Comparison of ENCODE assay signal across 18 cellular contexts in the genomic region with DNA sequence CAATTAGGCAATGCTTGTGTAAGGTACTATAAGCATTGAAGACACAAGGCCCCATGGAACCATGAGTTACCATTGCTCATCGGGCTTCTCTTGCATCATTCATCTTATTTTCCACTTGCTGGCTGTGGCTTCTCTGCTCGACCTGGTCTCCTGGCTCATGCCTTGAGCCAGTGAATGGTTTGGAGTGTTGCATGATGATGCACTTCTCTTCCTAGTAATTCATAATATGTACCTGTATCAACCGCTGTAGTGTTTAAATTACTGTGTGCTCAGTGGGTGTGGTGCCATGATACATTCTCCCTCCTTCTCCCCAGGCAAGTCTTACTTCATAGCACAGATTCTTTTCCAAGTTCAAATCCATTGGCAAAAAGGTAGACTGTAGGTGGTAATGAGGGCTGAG.
A peak's percentile ranks its signal among the peaks of the same experiment; 100 is the strongest.
DNase-seq lines count a peak whose midpoint lies in the region; ATAC-seq and TF ChIP-seq lines count a peak whose summit lies in the region.
"Had no signal": no experiment of that assay in that cellular context is flagged by ENCODE, and none has a peak within 500 bp of the region (broad histone marks: within the 10 kb centered on the region; RNA-seq: fewer than 3 reads in every experiment).

No MANE protein-coding gene starts in this region.

- H3K9me3 ChIP-seq in RWPE2 (ENCODE audit: severe bottlenecking) (no peaks in the 10 kb centered on the region), esophagus squamous epithelium (no peaks in the 10 kb centered on the region)
- H3K9me3 ChIP-seq: BLaER1 had no signal

- WGBS in esophagus squamous epithelium, 2 donors, result 36 to 44% methylated on average over 3 of the region's 3 CpGs

- H3K4me1 ChIP-seq in RWPE2 (ENCODE audit: insufficient read depth, poor library complexity, severe bottlenecking), result no peaks in the 10 kb centered on the region
- peaks cover 0 to 20% (median 0%) of the 10 kb centered on the region in 3 donors for H3K4me1 ChIP-seq in esophagus squamous epithelium
- H3K4me1 ChIP-seq: BLaER1 had no signal

- H3K4me1 Mint-ChIP-seq in type B pancreatic cell (ENCODE audit: unreplicated experiment), result no peaks in the 10 kb centered on the region
- H3K4me1 Mint-ChIP-seq: CD8-positive, alpha-beta memory T cell had no signal

- no peak for TF ChIP-seq POLR2A in esophagus squamous epithelium (IDR thresholded peaks at IDR 0.05)

- peak overlapping the region; percentile 53 for H3K27ac Mint-ChIP-seq in type B pancreatic cell
- H3K27ac Mint-ChIP-seq: CD8-positive, alpha-beta memory T cell had no signal

- H3K4me3 Mint-ChIP-seq in type B pancreatic cell, result no peak overlapping the region
- H3K4me3 Mint-ChIP-seq: CD8-positive, alpha-beta memory T cell had no signal

- no peaks in the 10 kb centered on the region for H3K9me3 Mint-ChIP-seq in type B pancreatic cell
- H3K9me3 Mint-ChIP-seq: CD8-positive, alpha-beta memory T cell had no signal

- TF ChIP-seq CTCF in RWPE2 (IDR thresholded peaks at IDR 0.05; ENCODE audit: poor library complexity, severe bottlenecking) (no peak), esophagus squamous epithelium (IDR thresholded peaks at IDR 0.05) (no peak), type B pancreatic cell (conservative IDR thresholded peaks at IDR 0.05) (no peak)

- H3K27me3 ChIP-seq in RWPE2 (ENCODE audit: insufficient read depth, poor library complexity, severe bottlenecking) (no peaks in the 10 kb centered on the region), esophagus squamous epithelium (no peaks in the 10 kb centered on the region)
- H3K27me3 ChIP-seq: BLaER1 had no signal

- ATAC-seq in RWPE2 (ENCODE audit: low read depth) (peak; percentile 91), HG02763 (IDR thresholded peaks at IDR 0.05; ENCODE audit: unreplicated experiment) (no peak)
- ATAC-seq: Panc1 had no signal

- DNase-seq in SIG-M5 treated with dmso at 0.1 percent for 504 hours (lab: John Stamatoyannopoulos, UW; ENCODE audit: unreplicated experiment), result peak; percentile 14
- no peak for DNase-seq in SIG-M5 (lab: John Stamatoyannopoulos, UW)
- no peak for DNase-seq in RWPE2 (ENCODE audit: low spot score)
- DNase-seq in esophagus squamous epithelium (lab: John Stamatoyannopoulos, UW), result no peak
- no peak for DNase-seq in type B pancreatic cell (ENCODE audit: extremely low spot score, unreplicated experiment)
- DNase-seq in NOMO-1 treated with DMSO at 0.1 percent for 48 hours (lab: John Stamatoyannopoulos, UW; ENCODE audit: unreplicated experiment), result no peak
- DNase-seq in NCI-H2227 treated with DMSO at 0.1 percent for 48 hours (lab: John Stamatoyannopoulos, UW), result no peak
- DNase-seq: CD8-positive, alpha-beta memory T cell; DND-41; NCI-H1048; NCI-H146; NCI-H2081 treated with DMSO at 0.1 percent for 48 hours; NCI-H526 treated with DMSO at 0.1 percent for 48 hours; SHP77 had no signal

- H3K4me3 ChIP-seq in RWPE2 (ENCODE audit: severe bottlenecking), result no peak overlapping the region
- H3K4me3 ChIP-seq in esophagus squamous epithelium, result no peak overlapping the region
- H3K4me3 ChIP-seq: BLaER1 had no signal

- no peaks in the 10 kb centered on the region for H3K36me3 Mint-ChIP-seq in type B pancreatic cell
- H3K36me3 Mint-ChIP-seq: CD8-positive, alpha-beta memory T cell had no signal

- intact Hi-C loops in esophagus squamous epithelium (cut with DNase I), result no loop called here

- H3K36me3 ChIP-seq in RWPE2 (ENCODE audit: low read depth), result no peaks in the 10 kb centered on the region
- H3K36me3 ChIP-seq in esophagus squamous epithelium, result no peaks in the 10 kb centered on the region
- H3K36me3 ChIP-seq: BLaER1 had no signal

- no peaks in the 10 kb centered on the region for H3K27me3 Mint-ChIP-seq in type B pancreatic cell

- no peak overlapping the region for H3K27ac ChIP-seq in RWPE2 (ENCODE audit: poor library complexity, severe bottlenecking)
- H3K27ac ChIP-seq in esophagus squamous epithelium, result peak overlapping the region in 3 of 4 donors; percentile 42 to 66 (median 43)
- H3K27ac ChIP-seq: 22Rv1, BLaER1 had no signal
